8 cellular contexts compared by ENCODE assay signal in the genomic region with DNA sequence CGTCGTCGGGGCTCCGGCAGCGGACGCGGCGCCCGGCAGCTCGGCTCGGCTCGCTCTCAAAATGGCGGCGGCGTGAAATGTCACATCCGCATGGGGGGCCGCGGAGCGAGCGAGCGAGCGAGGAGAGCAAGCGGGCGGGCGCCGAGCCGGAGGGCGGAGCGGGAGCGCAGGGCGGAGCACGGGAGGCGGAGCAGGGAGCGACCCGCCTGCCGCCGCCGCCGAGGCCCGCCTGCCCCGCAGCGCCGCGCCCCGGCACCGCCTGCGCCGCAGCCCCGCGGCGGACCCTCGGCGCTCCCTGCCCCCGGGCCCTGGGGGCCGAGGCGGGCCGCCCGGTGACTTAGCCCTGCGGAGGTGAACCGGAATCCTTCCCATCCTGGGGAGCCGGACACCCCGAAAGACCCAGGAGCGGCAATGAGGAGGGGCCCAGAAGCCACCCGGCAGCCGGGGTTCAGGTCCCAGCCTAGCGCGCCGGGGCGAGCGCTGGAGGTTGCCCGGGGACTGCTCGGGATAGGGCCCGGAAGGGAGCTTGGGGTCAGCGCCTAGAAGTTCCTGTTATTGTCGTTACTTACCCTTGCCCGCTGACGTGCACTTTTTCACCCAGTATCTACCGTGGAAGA. TPM values are rescaled to one million over a fixed set of nuclear protein-coding genes. Genes with fewer than 3 reads are reported as not detected.
DNase-seq lines count a peak whose midpoint lies in the region; ATAC-seq and TF ChIP-seq lines count a peak whose summit lies in the region.

A gene (minus strand): TSS at position 82 of the 617 bp plus-strand sequence. CDS start 621 bp downstream, outside the sequence.

- no peaks in the 10 kb centered on the region for H3K9me3 ChIP-seq in DND-41 (ENCODE audit: insufficient read depth, low read length, severe bottlenecking)
- no peaks in the 10 kb centered on the region for H3K9me3 ChIP-seq in KOPT-K1 (ENCODE audit: insufficient read depth, low read length, poor library complexity, severe bottlenecking)

- peak within 1 kb of the TSS; percentile 76 for H2AFZ ChIP-seq in DND-41 (ENCODE audit: low read depth, low read length)

- TF ChIP-seq CTCF in DND-41 (IDR thresholded peaks at IDR 0.05; ENCODE audit: borderline replicate concordance, extremely low read depth, low read length, poor library complexity, severe bottlenecking) (no peak), fibroblast of mammary gland (conservative IDR thresholded peaks at IDR 0.05; ENCODE audit: control insufficient read depth, insufficient read depth, low read depth, low read length) (no peak)

- no peaks in the 10 kb centered on the region for H3K27me3 ChIP-seq in DND-41 (ENCODE audit: insufficient read depth, low read length, poor library complexity)

- H3K79me2 ChIP-seq in DND-41 (ENCODE audit: insufficient read depth, low read length), result peaks cover 51% of the 10 kb centered on the region

- peak within 1 kb of the TSS; percentile 17 to 68 for H3K27ac Mint-ChIP-seq in natural killer cell treated with Interleukin-12 subunit alpha and Interleukin-12 subunit beta and Interleukin-15 and Interleukin-18, amount 100 ng/mL, for 72 hours

- peaks cover 41% of the 10 kb centered on the region for H4K20me1 ChIP-seq in DND-41 (ENCODE audit: insufficient read depth, low read length)

- peak within 1 kb of the TSS; percentile 84 for H3K27ac ChIP-seq in DND-41 (ENCODE audit: low read length)
- H3K27ac ChIP-seq in KOPT-K1 (ENCODE audit: low read depth, low read length, poor library complexity, severe bottlenecking), result peak within 1 kb of the TSS; percentile 93

- peaks cover 36 to 42% of the 10 kb centered on the region in 2 donors for H3K4me1 Mint-ChIP-seq in natural killer cell treated with Interleukin-12 subunit alpha and Interleukin-12 subunit beta and Interleukin-15 and Interleukin-18, amount 100 ng/mL, for 72 hours (ENCODE audit: low read depth in 2 of 2)

- peak within 1 kb of the TSS; percentile 94 for H3K9ac ChIP-seq in DND-41 (ENCODE audit: low read depth, low read length)

- peaks cover 44% of the 10 kb centered on the region for H3K4me1 ChIP-seq in DND-41 (ENCODE audit: insufficient read depth, low read length)

- H3K27me3 Mint-ChIP-seq in natural killer cell treated with Interleukin-12 subunit alpha and Interleukin-12 subunit beta and Interleukin-15 and Interleukin-18, amount 100 ng/mL, for 72 hours, result no peaks in the 10 kb centered on the region

- no peaks in the 10 kb centered on the region for H3K9me3 Mint-ChIP-seq in natural killer cell treated with Interleukin-12 subunit alpha and Interleukin-12 subunit beta and Interleukin-15 and Interleukin-18, amount 100 ng/mL, for 72 hours

- peak within 1 kb of the TSS; percentile 98 for H3K4me3 Mint-ChIP-seq in natural killer cell treated with Interleukin-12 subunit alpha and Interleukin-12 subunit beta and Interleukin-15 and Interleukin-18, amount 100 ng/mL, for 72 hours

- H3K36me3 ChIP-seq in DND-41 (ENCODE audit: insufficient read depth, low read length) (peaks cover 11% of the 10 kb centered on the region; the same call in 1 of the 2 replicates), KOPT-K1 (ENCODE audit: insufficient read depth, low read length) (no peaks in the 10 kb centered on the region)

- peak; percentile 85 for ATAC-seq in DND-41 (ENCODE audit: insufficient read depth, low read depth)
- ATAC-seq in GM21825 (IDR thresholded peaks at IDR 0.05; ENCODE audit: unreplicated experiment), result peak; percentile 78
- peak; percentile 97 to 99 for ATAC-seq in natural killer cell treated with Interleukin-12 subunit alpha and Interleukin-12 subunit beta and Interleukin-15 and Interleukin-18, amount 100 ng/mL, for 72 hours
- peak; percentile 94 for ATAC-seq in stimulated activated naive CD8-positive, alpha-beta T cell treated with anti-CD3 and anti-CD28 coated beads, Interleukin-15, Interleukin-2, amounts not matched to agents 100 U/mL and 50 U/mL, for 24 hours

- DNase-seq in DND-41 (peak; percentile 91), RPMI8226 (peak; percentile 96), fibroblast of mammary gland (ENCODE audit: low read depth) (peak; percentile 82)
- peak; percentile 85 to 91 for DNase-seq in activated T-helper 1 cell treated with anti-CD3 and anti-CD28 coated beads, Interleukin-2, amount 50 U/mL, for 16 hours (ENCODE audit: low read depth in 1 of 2, low spot score in 1 of 2)
- peak; percentile 94 for DNase-seq in natural killer cell treated with Interleukin-12 subunit alpha and Interleukin-12 subunit beta and Interleukin-15 and Interleukin-18, amount 100 ng/mL, for 72 hours (ENCODE audit: low spot score)
- DNase-seq in stimulated activated naive CD8-positive, alpha-beta T cell treated with anti-CD3 and anti-CD28 coated beads, Interleukin-15, Interleukin-2, amounts not matched to agents 100 U/mL and 50 U/mL, for 24 hours, result peak; percentile 95

- peak within 1 kb of the TSS; percentile 93 for H3K4me2 ChIP-seq in DND-41 (ENCODE audit: insufficient read depth, low read length)

- peaks cover 7% of the 10 kb centered on the region for H3K36me3 Mint-ChIP-seq in natural killer cell treated with Interleukin-12 subunit alpha and Interleukin-12 subunit beta and Interleukin-15 and Interleukin-18, amount 100 ng/mL, for 72 hours

- peak within 1 kb of the TSS; percentile 65 to 74 for H3K4me3 ChIP-seq in DND-41 (ENCODE audit: low read depth in 1 of 2, low read length in 2 of 2)
- H3K4me3 ChIP-seq in fibroblast of mammary gland (ENCODE audit: control insufficient read depth, low read depth, low read length), result peak within 1 kb of the TSS; percentile 75

RNA-seq across cellular contexts. Expression of the gene that starts here (rescaled TPM):
- total RNA-seq in natural killer cell treated with Interleukin-12 subunit alpha and Interleukin-12 subunit beta and Interleukin-15 and Interleukin-18, amount 100 ng/mL, for 72 hours, result 100 to 1,000 TPM; 161 to 180 TPM

Comparison
In these comparisons a context has a peak if more than half of its experiments do, and no peak if none do; other contexts are left out.
1. Peak in every context shown above with its lines: DNase-seq, ATAC-seq, H3K4me3 ChIP-seq and H3K27ac ChIP-seq.